In the genomic region with DNA sequence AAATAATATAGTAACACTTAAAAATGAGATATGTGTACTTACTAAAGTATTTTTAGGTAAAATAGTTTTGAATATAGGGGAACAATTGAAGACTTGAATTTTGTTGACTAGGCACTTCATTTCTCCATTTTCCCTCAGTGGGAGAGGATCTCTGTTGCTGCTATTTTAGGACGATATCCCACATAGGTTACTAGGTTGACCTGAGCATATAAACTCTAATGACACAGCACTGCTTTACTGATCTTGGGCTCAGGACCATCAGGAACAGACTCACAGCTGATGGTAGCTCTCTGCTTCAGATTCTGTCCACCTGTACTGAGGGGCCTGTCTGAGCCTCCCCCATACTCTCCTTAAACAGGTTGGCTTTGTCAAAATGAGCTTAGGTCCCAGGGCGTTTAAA, we compare ENCODE assay signal across 28 cellular contexts.
"Had no signal": no experiment of that assay in that cellular context is flagged by ENCODE, and none has a peak within 500 bp of the region (broad histone marks: within the 10 kb centered on the region; RNA-seq: fewer than 3 reads in every experiment).

No MANE protein-coding gene starts in this region.

- H3K4me2 ChIP-seq: hepatocyte had no signal

- H3K27me3 Mint-ChIP-seq: dendritic cell treated with granulocyte-macrophage colony-stimulating factor and Interleukin-4, amounts not matched to agents 40 ng/mL and 50 ng/mL, for 4 days; memory B cell; stimulated activated memory B cell treated with anti-CD40 and anti-IgM and Interleukin-4, amounts not matched to agents 10 μg/mL and 1 μg/mL and 100 μg/mL, for 72 hours had no signal

- H3K4me3 Mint-ChIP-seq: dendritic cell treated with granulocyte-macrophage colony-stimulating factor and Interleukin-4, amounts not matched to agents 40 ng/mL and 50 ng/mL, for 4 days; endodermal cell; memory B cell; natural killer cell; neural crest cell; stimulated activated memory B cell treated with anti-CD40 and anti-IgM and Interleukin-4, amounts not matched to agents 10 μg/mL and 1 μg/mL and 100 μg/mL, for 72 hours had no signal

- H3K4me1 ChIP-seq: colonic mucosa, testis had no signal

- H3K27ac Mint-ChIP-seq: dendritic cell treated with granulocyte-macrophage colony-stimulating factor and Interleukin-4, amounts not matched to agents 40 ng/mL and 50 ng/mL, for 4 days; endodermal cell; memory B cell; natural killer cell; stimulated activated memory B cell treated with anti-CD40 and anti-IgM and Interleukin-4, amounts not matched to agents 10 μg/mL and 1 μg/mL and 100 μg/mL, for 72 hours had no signal

- DNase-seq: colonic mucosa; effector CD8-positive, alpha-beta T cell; endodermal cell; foreskin fibroblast; heart left ventricle; kidney; natural killer cell; pancreas; spleen; stimulated activated CD4-positive, alpha-beta T cell treated with anti-CD3 and anti-CD28 coated beads, Interleukin-4, amount 100 ng/mL, for 4 hours; stimulated activated naive CD8-positive, alpha-beta T cell treated with anti-CD3 and anti-CD28 coated beads, Interleukin-15, Interleukin-2, amounts not matched to agents 100 U/mL and 50 U/mL, for 24 hours; substantia nigra; testis; tibial artery; upper lobe of left lung had no signal

- ATAC-seq: esophagus mucosa; gastroesophageal sphincter; left lobe of liver; natural killer cell; pancreas; sciatic nerve; stimulated activated memory B cell treated with anti-CD40 and anti-IgM and Interleukin-4, amounts not matched to agents 10 μg/mL and 1 μg/mL and 100 μg/mL, for 72 hours; stimulated activated naive CD8-positive, alpha-beta T cell treated with anti-CD3 and anti-CD28 coated beads, Interleukin-15, Interleukin-2, amounts not matched to agents 100 U/mL and 50 U/mL, for 24 hours had no signal

- H3K27me3 ChIP-seq: colonic mucosa, gastroesophageal sphincter, heart left ventricle, hepatocyte, neutrophil, pancreas, spleen, testis, tibial artery, upper lobe of left lung had no signal

- H3K4me3 ChIP-seq: colonic mucosa, gastroesophageal sphincter, heart left ventricle, hepatocyte, lung, pancreas, skin epidermis, spleen, testis, tibial artery, upper lobe of left lung had no signal

- H3K27ac ChIP-seq: colonic mucosa, epithelial cell of prostate, gastroesophageal sphincter, heart left ventricle, hepatocyte, neutrophil, pancreas, skin epidermis, spleen, testis, tibial artery, upper lobe of left lung had no signal

- H3K9me3 ChIP-seq: colonic mucosa, gastroesophageal sphincter, heart left ventricle, neutrophil, pancreas, spleen, testis, tibial artery, upper lobe of left lung had no signal

- H2AFZ ChIP-seq: hepatocyte had no signal

- H3K36me3 ChIP-seq: colonic mucosa, gastroesophageal sphincter, heart left ventricle, neutrophil, pancreas, tibial artery had no signal

- H3K36me3 Mint-ChIP-seq: natural killer cell had no signal
